ENCODE assay signal across 1 cellular context in the genomic region with DNA sequence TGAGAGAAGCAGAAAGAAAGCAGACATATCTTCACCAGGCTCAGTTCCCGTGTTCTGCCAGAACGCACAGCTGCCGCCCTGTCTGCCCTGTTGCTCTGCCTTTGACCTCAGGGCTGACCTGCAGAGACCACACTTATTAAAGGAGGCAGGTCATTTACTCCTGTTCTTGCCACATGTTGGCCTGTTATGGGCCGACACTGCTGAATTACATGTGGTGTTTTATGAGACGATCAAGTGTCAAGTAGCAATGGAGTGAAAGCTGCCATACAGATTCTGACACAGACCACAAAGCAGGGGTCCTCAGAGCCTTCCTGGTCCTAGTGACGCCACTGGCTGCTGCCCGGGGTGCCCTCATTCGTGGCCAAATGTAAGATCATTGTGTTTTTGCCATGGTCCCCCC.
TF ChIP-seq lines count a peak whose summit lies in the region.

No MANE protein-coding gene starts in this region.

TF ChIP-seq in HEK293, 187 proteins besides CTCF, POLR2A, EP300 and RAD21 (continued from another document):
- TF ChIP-seq ZNF362 (tag by site-specific recombination; IDR thresholded peaks at IDR 0.05): no peak
- TF ChIP-seq ZNF76 (tag by site-specific recombination; IDR thresholded peaks at IDR 0.05; ENCODE audit: borderline replicate concordance, low read depth): no peak
- no peak for TF ChIP-seq ZNF341 (tag by site-specific recombination; IDR thresholded peaks at IDR 0.05; ENCODE audit: low read depth)
- TF ChIP-seq SCRT1 (tag by site-specific recombination; IDR thresholded peaks at IDR 0.05; ENCODE audit: borderline replicate concordance): peak; percentile 43; the same call in 1 of the 2 replicates
- TF ChIP-seq ZNF140 (tag by site-specific recombination; IDR thresholded peaks at IDR 0.05): no peak
- no peak for TF ChIP-seq ELK4 (IDR thresholded peaks at IDR 0.05; ENCODE audit: borderline replicate concordance, low read depth, low read length)
- TF ChIP-seq SCRT2 (tag by site-specific recombination; IDR thresholded peaks at IDR 0.05): peak; percentile 36; the same call in 1 of the 2 replicates
- TF ChIP-seq ZFP3 (tag by site-specific recombination; IDR thresholded peaks at IDR 0.05; ENCODE audit: low read depth): no peak
- no peak for TF ChIP-seq ZNF449 (tag by site-specific recombination; IDR thresholded peaks at IDR 0.05)
- no peak for TF ChIP-seq BCL11B (tag by site-specific recombination; IDR thresholded peaks at IDR 0.05; ENCODE audit: low read depth)
- peak; percentile 73 for TF ChIP-seq ZNF335 (tag by site-specific recombination; conservative IDR thresholded peaks at IDR 0.05)
- TF ChIP-seq YY2 (tag by site-specific recombination; IDR thresholded peaks at IDR 0.05): no peak
- peak; percentile 89 for TF ChIP-seq ZBTB20 (tag by site-specific recombination; IDR thresholded peaks at IDR 0.05)
- TF ChIP-seq ZIC2 (tag by site-specific recombination; IDR thresholded peaks at IDR 0.05): peak; percentile 71
- TF ChIP-seq ZNF791 (tag by site-specific recombination; IDR thresholded peaks at IDR 0.05): no peak
- TF ChIP-seq GLI2 (tag by site-specific recombination; IDR thresholded peaks at IDR 0.05; ENCODE audit: borderline replicate concordance, low read depth): no peak
- no peak for TF ChIP-seq ZBTB17 (tag by site-specific recombination; IDR thresholded peaks at IDR 0.05)
- TF ChIP-seq, protein P1, sequence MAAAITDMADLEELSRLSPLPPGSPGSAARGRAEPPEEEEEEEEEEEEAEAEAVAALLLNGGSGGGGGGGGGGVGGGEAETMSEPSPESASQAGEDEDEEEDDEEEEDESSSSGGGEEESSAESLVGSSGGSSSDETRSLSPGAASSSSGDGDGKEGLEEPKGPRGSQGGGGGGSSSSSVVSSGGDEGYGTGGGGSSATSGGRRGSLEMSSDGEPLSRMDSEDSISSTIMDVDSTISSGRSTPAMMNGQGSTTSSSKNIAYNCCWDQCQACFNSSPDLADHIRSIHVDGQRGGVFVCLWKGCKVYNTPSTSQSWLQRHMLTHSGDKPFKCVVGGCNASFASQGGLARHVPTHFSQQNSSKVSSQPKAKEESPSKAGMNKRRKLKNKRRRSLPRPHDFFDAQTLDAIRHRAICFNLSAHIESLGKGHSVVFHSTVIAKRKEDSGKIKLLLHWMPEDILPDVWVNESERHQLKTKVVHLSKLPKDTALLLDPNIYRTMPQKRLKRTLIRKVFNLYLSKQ (tag by site-specific recombination; IDR thresholded peaks at IDR 0.05; ENCODE audit: borderline replicate concordance): no peak
- TF ChIP-seq GLIS1 (tag by site-specific recombination; IDR thresholded peaks at IDR 0.05): 0 out of 2 replicates have a peak, but pooled peaks have one; percentile 12
- no peak for TF ChIP-seq ZNF223 (tag by site-specific recombination; IDR thresholded peaks at IDR 0.05)
- TF ChIP-seq, protein P2, sequence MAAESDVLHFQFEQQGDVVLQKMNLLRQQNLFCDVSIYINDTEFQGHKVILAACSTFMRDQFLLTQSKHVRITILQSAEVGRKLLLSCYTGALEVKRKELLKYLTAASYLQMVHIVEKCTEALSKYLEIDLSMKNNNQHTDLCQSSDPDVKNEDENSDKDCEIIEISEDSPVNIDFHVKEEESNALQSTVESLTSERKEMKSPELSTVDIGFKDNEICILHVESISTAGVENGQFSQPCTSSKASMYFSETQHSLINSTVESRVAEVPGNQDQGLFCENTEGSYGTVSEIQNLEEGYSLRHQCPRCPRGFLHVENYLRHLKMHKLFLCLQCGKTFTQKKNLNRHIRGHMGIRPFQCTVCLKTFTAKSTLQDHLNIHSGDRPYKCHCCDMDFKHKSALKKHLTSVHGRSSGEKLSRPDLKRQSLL (tag by site-specific recombination; IDR thresholded peaks at IDR 0.05): no peak
- no peak for TF ChIP-seq PRDM1 (tag by site-specific recombination; IDR thresholded peaks at IDR 0.05)
- TF ChIP-seq MZF1 (tag by site-specific recombination; IDR thresholded peaks at IDR 0.05; ENCODE audit: borderline replicate concordance): no peak
- TF ChIP-seq SETDB1 (IDR thresholded peaks at IDR 0.05; ENCODE audit: insufficient read length, low read length): no peak
- no peak for TF ChIP-seq ZFHX2 (tag by site-specific recombination; conservative IDR thresholded peaks at IDR 0.05)
- TF ChIP-seq ZNF747 (tag by site-specific recombination; IDR thresholded peaks at IDR 0.05): no peak
- TF ChIP-seq, protein P3, sequence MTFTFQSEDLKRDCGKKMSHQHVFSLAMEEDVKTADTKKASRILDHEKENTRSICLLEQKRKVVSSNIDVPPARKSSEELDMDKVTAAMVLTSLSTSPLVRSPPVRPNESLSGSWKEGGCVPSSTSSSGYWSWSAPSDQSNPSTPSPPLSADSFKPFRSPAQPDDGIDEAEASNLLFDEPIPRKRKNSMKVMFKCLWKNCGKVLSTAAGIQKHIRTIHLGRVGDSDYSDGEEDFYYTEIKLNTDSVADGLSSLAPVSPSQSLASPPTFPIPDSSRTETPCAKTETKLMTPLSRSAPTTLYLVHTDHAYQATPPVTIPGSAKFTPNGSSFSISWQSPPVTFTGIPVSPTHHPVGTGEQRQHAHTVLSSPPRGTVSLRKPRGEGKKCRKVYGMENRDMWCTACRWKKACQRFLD (tag by site-specific recombination; IDR thresholded peaks at IDR 0.05): no peak
- no peak for TF ChIP-seq TRIM28 (IDR thresholded peaks at IDR 0.05; ENCODE audit: borderline replicate concordance, low read length)
- TF ChIP-seq ZNF660 (tag by site-specific recombination; IDR thresholded peaks at IDR 0.05): no peak
- TF ChIP-seq ZBTB48 (tag by site-specific recombination; IDR thresholded peaks at IDR 0.05): no peak
- no peak for TF ChIP-seq PRDM6 (tag by site-specific recombination; IDR thresholded peaks at IDR 0.05)
- no peak for TF ChIP-seq YY1 (tag by site-specific recombination; IDR thresholded peaks at IDR 0.05)
- TF ChIP-seq ZNF654 (tag by site-specific recombination; IDR thresholded peaks at IDR 0.05; ENCODE audit: low read depth): no peak
- no peak for TF ChIP-seq ZNF843 (tag by site-specific recombination; IDR thresholded peaks at IDR 0.05)
- no peak for TF ChIP-seq ZNF37A (tag by site-specific recombination; IDR thresholded peaks at IDR 0.05)
- no peak for TF ChIP-seq ZNF266 (tag by site-specific recombination; IDR thresholded peaks at IDR 0.05; ENCODE audit: low read depth)
- no peak for TF ChIP-seq RBAK (tag by site-specific recombination; IDR thresholded peaks at IDR 0.05)
- TF ChIP-seq ZNF596 (tag by site-specific recombination; IDR thresholded peaks at IDR 0.05): no peak
- no peak for TF ChIP-seq KLF1 (tag by site-specific recombination; IDR thresholded peaks at IDR 0.05)
- no peak for TF ChIP-seq ZNF544 (tag by site-specific recombination; IDR thresholded peaks at IDR 0.05)
- no peak for TF ChIP-seq ZNF529 (tag by site-specific recombination; IDR thresholded peaks at IDR 0.05; ENCODE audit: insufficient replicate concordance)
- no peak for TF ChIP-seq ZNF585B (tag by site-specific recombination; IDR thresholded peaks at IDR 0.05)
- peak; percentile 74 for TF ChIP-seq OSR2 (tag by site-specific recombination; IDR thresholded peaks at IDR 0.05)
- TF ChIP-seq KLF8 (tag by site-specific recombination; IDR thresholded peaks at IDR 0.05): no peak
- TF ChIP-seq ZBTB11 (tag by site-specific recombination; conservative IDR thresholded peaks at IDR 0.05; ENCODE audit: low read depth): no peak
- TF ChIP-seq ZNF785 (tag by site-specific recombination; IDR thresholded peaks at IDR 0.05): no peak
- no peak for TF ChIP-seq ZNF132 (tag by site-specific recombination; IDR thresholded peaks at IDR 0.05; ENCODE audit: borderline replicate concordance)
- no peak for TF ChIP-seq ZNF416 (tag by site-specific recombination; IDR thresholded peaks at IDR 0.05)
